In the genomic region with DNA sequence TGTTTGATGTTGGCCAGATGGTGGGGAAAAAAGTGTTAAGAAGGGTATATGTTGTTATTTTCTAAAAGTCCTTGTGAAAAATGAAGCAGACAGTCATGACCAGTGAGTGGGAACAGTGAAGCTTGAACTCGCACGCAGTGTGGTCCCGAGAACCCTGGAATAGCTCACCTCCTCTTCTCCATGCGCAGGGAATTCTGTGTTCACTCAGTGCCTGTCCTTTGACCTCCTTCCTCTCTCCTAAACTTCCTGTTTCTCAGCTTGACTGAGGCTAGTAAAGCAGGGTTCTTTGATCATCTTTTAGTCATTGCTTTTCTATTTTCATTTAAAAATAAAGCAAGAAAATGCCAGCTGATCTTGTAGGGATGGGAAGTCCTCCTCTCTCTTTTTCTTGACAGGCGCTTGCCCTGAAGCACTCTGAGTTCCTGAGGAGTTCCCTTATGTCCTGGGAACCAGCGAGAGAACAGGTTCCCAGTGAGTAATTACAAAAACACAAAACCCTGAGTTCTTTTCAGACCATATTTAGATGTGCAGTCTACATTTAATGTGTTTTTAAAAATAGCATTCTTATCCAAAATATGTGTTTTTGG, we compare ENCODE assay signal across 11 cellular contexts.
A peak's percentile ranks its signal among the peaks of the same experiment; 100 is the strongest.
DNase-seq lines count a peak whose midpoint lies in the region; ATAC-seq and TF ChIP-seq lines count a peak whose summit lies in the region.
"Had no signal": no experiment of that assay in that cellular context is flagged by ENCODE, and none has a peak within 500 bp of the region (broad histone marks: within the 10 kb centered on the region; RNA-seq: fewer than 3 reads in every experiment).

No MANE protein-coding gene starts in this region.

- no peaks in the 10 kb centered on the region for H3K27me3 Mint-ChIP-seq in activated naive CD4-positive, alpha-beta T cell treated with anti-CD3 and anti-CD28 coated beads for 36 hours (ENCODE audit: low read depth)
- H3K27me3 Mint-ChIP-seq in effector memory CD8-positive, alpha-beta T cell: no peaks in the 10 kb centered on the region
- H3K27me3 Mint-ChIP-seq in naive B cell: no peaks in the 10 kb centered on the region

- ATAC-seq in effector memory CD8-positive, alpha-beta T cell (replicated peaks): no peak
- ATAC-seq in naive B cell (ENCODE audit: low read depth in 2 of 2): no peak

- TF ChIP-seq POLR2A in uterus (IDR thresholded peaks at IDR 0.05): no peak

- H3K27ac Mint-ChIP-seq in activated naive CD4-positive, alpha-beta T cell treated with anti-CD3 and anti-CD28 coated beads for 36 hours: peak overlapping the region; percentile 91
- peak overlapping the region; percentile 90 to 97 for H3K27ac Mint-ChIP-seq in effector memory CD8-positive, alpha-beta T cell
- H3K27ac Mint-ChIP-seq in naive B cell: peak overlapping the region; percentile 91 to 100 (median 98)

- no peak for TF ChIP-seq CTCF in uterus (IDR thresholded peaks at IDR 0.05)

- no peaks in the 10 kb centered on the region for H3K27me3 ChIP-seq in uterus

- H3K9me3 ChIP-seq in uterus: no peaks in the 10 kb centered on the region

- no peak overlapping the region for H3K4me3 ChIP-seq in uterus

- intact Hi-C loops in activated naive CD4-positive, alpha-beta T cell treated with anti-CD3 and anti-CD28 coated beads for 36 hours (cut with micrococcal nuclease): loop anchor here (2.0 kb wide), 1 partner anchor 23 kb away; no protein-coding TSS in a partner anchor
- intact Hi-C loops in uterus (cut with DNase I; ENCODE audit: low total_unique reads): no loop called here

- CTCF ChIA-PET in activated naive CD4-positive, alpha-beta T cell treated with anti-CD3 and anti-CD28 coated beads for 36 hours (lab: Charles Lee): interaction anchor here (0.7 kb wide), 1 partner anchor 21 kb away, joined by 4 read pairs; no protein-coding TSS in a partner anchor

- H3K36me3 ChIP-seq in uterus: no peaks in the 10 kb centered on the region

- peak overlapping the region; percentile 44 to 64 for H3K27ac ChIP-seq in uterus
- H3K27ac ChIP-seq: KMS-11 had no signal

- H3K4me1 Mint-ChIP-seq in activated naive CD4-positive, alpha-beta T cell treated with anti-CD3 and anti-CD28 coated beads for 36 hours (ENCODE audit: low read depth): peaks cover 82% of the 10 kb centered on the region
- H3K4me1 Mint-ChIP-seq in effector memory CD8-positive, alpha-beta T cell (ENCODE audit: low read depth in 2 of 2): peaks cover 60 to 68% of the 10 kb centered on the region in 2 donors
- peaks cover 78 to 84% (median 81%) of the 10 kb centered on the region in 3 donors for H3K4me1 Mint-ChIP-seq in naive B cell

- peaks cover 9% of the 10 kb centered on the region for H3K9me3 Mint-ChIP-seq in activated naive CD4-positive, alpha-beta T cell treated with anti-CD3 and anti-CD28 coated beads for 36 hours
- no peaks in the 10 kb centered on the region for H3K9me3 Mint-ChIP-seq in effector memory CD8-positive, alpha-beta T cell
- H3K9me3 Mint-ChIP-seq in naive B cell: peaks cover 3 to 12% (median 7%) of the 10 kb centered on the region in 7 donors

- peaks cover 32% of the 10 kb centered on the region for H3K36me3 Mint-ChIP-seq in activated naive CD4-positive, alpha-beta T cell treated with anti-CD3 and anti-CD28 coated beads for 36 hours (ENCODE audit: low read depth)
- H3K36me3 Mint-ChIP-seq in effector memory CD8-positive, alpha-beta T cell (ENCODE audit: insufficient read depth): peaks cover 26% of the 10 kb centered on the region
- H3K36me3 Mint-ChIP-seq in naive B cell: peaks cover 24 to 27% of the 10 kb centered on the region in 2 donors

- peaks cover 0 to 4% of the 10 kb centered on the region in 2 donors for H3K4me1 ChIP-seq in uterus

- no peak overlapping the region for H3K4me3 Mint-ChIP-seq in activated naive CD4-positive, alpha-beta T cell treated with anti-CD3 and anti-CD28 coated beads for 36 hours
- H3K4me3 Mint-ChIP-seq in effector memory CD8-positive, alpha-beta T cell: peak overlapping the region in 1 of 2 donors; percentile 75
- H3K4me3 Mint-ChIP-seq in naive B cell: peak overlapping the region; percentile 5 to 81 (median 61)

- no peak for DNase-seq in activated naive CD4-positive, alpha-beta T cell treated with anti-CD3 and anti-CD28 coated beads for 36 hours
- no peak for DNase-seq in activated naive CD4-positive, alpha-beta T cell treated with Interleukin-2 at 50 U/mL for 16 hours
- DNase-seq in effector memory CD8-positive, alpha-beta T cell: no peak
- DNase-seq in naive B cell: no peak
- DNase-seq in uterus: no peak
- no peak for DNase-seq in epidermal melanocyte (ENCODE audit: insufficient read length, low spot score)
- no peak for DNase-seq in mucosa of gallbladder (ENCODE audit: low spot score)
- no peak for DNase-seq in HuH-7 (ENCODE audit: low spot score)
- DNase-seq: GOT3, SW 1271 had no signal
